8 cellular contexts compared by ENCODE assay signal in the genomic region with DNA sequence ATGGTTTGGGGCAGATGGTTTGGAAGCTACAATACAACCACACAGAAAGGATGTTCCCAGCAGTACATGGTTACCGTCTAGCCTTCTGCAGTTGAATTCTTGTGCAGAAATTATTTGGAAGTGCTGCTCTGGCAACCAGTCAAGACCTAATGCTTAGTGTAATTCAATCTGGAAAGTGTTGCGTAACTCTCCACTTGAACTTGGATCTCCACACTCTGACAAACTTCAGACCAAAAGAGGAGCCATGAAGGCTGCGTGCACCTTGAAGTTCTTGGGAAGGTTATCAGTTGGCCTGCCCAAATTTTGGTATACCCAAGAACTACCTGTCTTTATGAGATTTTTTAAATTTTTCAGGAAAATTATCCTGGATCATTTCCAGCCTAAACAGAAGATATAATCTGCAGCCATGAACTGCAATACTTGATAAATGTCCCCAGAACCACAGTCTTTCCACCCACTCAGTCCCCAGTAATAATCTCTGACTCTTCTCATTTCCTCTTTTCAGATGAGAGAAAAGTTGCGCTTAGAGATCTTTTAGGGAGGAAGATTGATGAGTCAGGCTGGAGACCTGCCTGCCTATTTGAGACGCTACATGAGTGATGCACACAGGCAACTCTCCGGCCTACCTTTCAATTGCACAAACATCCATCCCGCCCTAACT.
A peak's percentile ranks its signal among the peaks of the same experiment; 100 is the strongest.
DNase-seq lines count a peak whose midpoint lies in the region; TF ChIP-seq lines count a peak whose summit lies in the region.

No MANE protein-coding gene starts in this region.

- H3K9me3 ChIP-seq in HEK293 (ENCODE audit: control insufficient read depth, insufficient read depth, low read depth, low read length) (no peaks in the 10 kb centered on the region), thyroid gland (no peaks in the 10 kb centered on the region)

- H3K27ac Mint-ChIP-seq in endothelial cell (ENCODE audit: unreplicated experiment): no peak overlapping the region

- CTCF ChIA-PET in HEK293 (lab: Yijun Ruan, JAX): interaction anchor here (0.7 to 2.6 kb wide), 4 partner anchors 10 to 65 kb away, joined by 4 to 10 read pairs (median 6); no protein-coding TSS in a partner anchor

- H3K4me1 ChIP-seq in HEK293 (ENCODE audit: control insufficient read depth, insufficient read depth, low read length) (peaks cover 3% of the 10 kb centered on the region; the same call in 1 of the 2 replicates), thyroid gland (peaks cover 6 to 8% of the 10 kb centered on the region in 2 donors)

- no peaks in the 10 kb centered on the region for H3K27me3 Mint-ChIP-seq in endothelial cell (ENCODE audit: unreplicated experiment)

- H3K36me3 Mint-ChIP-seq in endothelial cell (ENCODE audit: low read depth, unreplicated experiment): peaks cover 3% of the 10 kb centered on the region

- TF ChIP-seq POLR2A in thyroid gland (IDR thresholded peaks at IDR 0.05): no peak

- no peak overlapping the region for H3K4me3 ChIP-seq in HEK293 (ENCODE audit: low read depth, low read length)
- no peak overlapping the region for H3K4me3 ChIP-seq in thyroid gland (replicated peaks in 1 of 3)

- peaks cover 8% of the 10 kb centered on the region for H3K4me1 Mint-ChIP-seq in endothelial cell (ENCODE audit: unreplicated experiment)

- H3K27me3 ChIP-seq in thyroid gland: no peaks in the 10 kb centered on the region

- no peak overlapping the region for H3K27ac ChIP-seq in HEK293 (ENCODE audit: extremely low read depth, low read depth, low read length)
- H3K27ac ChIP-seq in thyroid gland: peak overlapping the region in 1 of 3 donors; percentile 4

- H3K36me3 ChIP-seq in HEK293 (ENCODE audit: control insufficient read depth in 2 of 2, insufficient read depth in 1 of 2, low read length in 2 of 2) (no peaks in the 10 kb centered on the region), thyroid gland (no peaks in the 10 kb centered on the region)

- TF ChIP-seq CTCF in HEK293 (tag by site-specific recombination; IDR thresholded peaks at IDR 0.05) (no peak), thyroid gland (IDR thresholded peaks at IDR 0.05) (no peak), endothelial cell (IDR thresholded peaks at IDR 0.05; ENCODE audit: unreplicated experiment) (no peak)

- DNase-seq in GM03348 (ENCODE audit: low spot score) (peak; percentile 61), NCI-H446 (lab: John Stamatoyannopoulos, UW) (peak; percentile 28 to 77), fibroblast of peridontal ligament (ENCODE audit: extremely low read depth) (peak; percentile 63), thyroid gland (peak; percentile 69 to 70), posterior cingulate gyrus (no peak), endothelial cell (ENCODE audit: low spot score) (no peak)
- DNase-seq in stimulated activated CD4-positive, alpha-beta T cell treated with anti-CD3 and anti-CD28 coated beads, Interleukin-12 subunit alpha, Interleukin-12 subunit beta, amount 100 ng/mL, for 4 hours: no peak

- 46 to 54% methylated on average over 7 of the region's 7 CpGs for WGBS in thyroid gland, 2 donors

- no peak overlapping the region for H3K4me3 Mint-ChIP-seq in endothelial cell (ENCODE audit: unreplicated experiment)

- intact Hi-C loops in thyroid gland (cut with DNase I) (no loop called here), posterior cingulate gyrus (cut with DNase I) (no loop called here)

- POLR2A ChIA-PET in HEK293 (lab: Yijun Ruan, JAX): no interaction called here

- no peaks in the 10 kb centered on the region for H3K9me3 Mint-ChIP-seq in endothelial cell (ENCODE audit: unreplicated experiment)

TF ChIP-seq in HEK293, 187 proteins besides CTCF, POLR2A, EP300 and RAD21:
- TF ChIP-seq ZNF335 (tag by site-specific recombination; conservative IDR thresholded peaks at IDR 0.05): peak; percentile 42; the same call in 1 of the 2 replicates
- TF ChIP-seq HOXC10 (CRISPR knock-in tag; IDR thresholded peaks at IDR 0.05): no peak
- TF ChIP-seq YY2 (tag by site-specific recombination; IDR thresholded peaks at IDR 0.05): no peak
- TF ChIP-seq ZBTB17 (tag by site-specific recombination; IDR thresholded peaks at IDR 0.05): peak; percentile 30; the same call in 1 of the 2 replicates
- peak; percentile 35; the same call in 1 of the 2 replicates for TF ChIP-seq ZBTB21 (tag by site-specific recombination; IDR thresholded peaks at IDR 0.05)
TF ChIP-seq in HEK293: peak in this region for 3.

Comparison
In these comparisons a context has a peak if more than half of its experiments do, and no peak if none do; other contexts are left out.
1. DNase-seq: peak in GM03348 (single experiment), NCI-H446 (2 of 2), fibroblast of peridontal ligament (single experiment) and thyroid gland (2 of 2); none in posterior cingulate gyrus (0 of 10), stimulated activated CD4-positive, alpha-beta T cell treated with anti-CD3 and anti-CD28 coated beads, Interleukin-12 subunit alpha, Interleukin-12 subunit beta, amount 100 ng/mL, for 4 hours (single experiment) and endothelial cell (single experiment).